9 cellular contexts compared by ENCODE assay signal in genomic region chr1:160768295-160768657, GRCh38. TPM values are rescaled to one million over a fixed set of nuclear protein-coding genes. Genes with fewer than 3 reads are reported as not detected.
A peak's percentile ranks its signal among the peaks of the same experiment; 100 is the strongest.
DNase-seq lines count a peak whose midpoint lies in the region; ATAC-seq and TF ChIP-seq lines count a peak whose summit lies in the region.
"Had no signal": no experiment of that assay in that cellular context is flagged by ENCODE, and none has a peak within 500 bp of the region (broad histone marks: within the 10 kb centered on the region; RNA-seq: fewer than 3 reads in every experiment).

No MANE protein-coding gene starts in this region.

- H3K4me3 ChIP-seq in KMS-11 (IDR thresholded peaks at IDR 0.05; ENCODE audit: insufficient read depth, low read depth, low read length): peak overlapping the region; percentile 89
- peak overlapping the region; percentile 44 for H3K4me3 ChIP-seq in effector memory CD4-positive, alpha-beta T cell (ENCODE audit: insufficient read depth, low read depth, low read length, poor library complexity, severe bottlenecking)
- H3K4me3 ChIP-seq: SK-N-MC had no signal

- H3K4me3 Mint-ChIP-seq in activated CD4-positive, alpha-beta T cell treated with anti-CD3 and anti-CD28 coated beads for 36 hours: peak overlapping the region; percentile 75
- no peak overlapping the region for H3K4me3 Mint-ChIP-seq in progenitor cell of endocrine pancreas (ENCODE audit: low read depth)

- H4K20me1 ChIP-seq in KMS-11 (ENCODE audit: insufficient read depth): no peaks in the 10 kb centered on the region

- intact Hi-C loops in activated CD4-positive, alpha-beta T cell treated with anti-CD3 and anti-CD28 coated beads for 36 hours (cut with DNase I, micrococcal nuclease): loop anchor here (1.0 to 5.0 kb wide), 5 partner anchors 41 to 224 kb away; no protein-coding TSS in a partner anchor

- peaks cover 44% of the 10 kb centered on the region for H3K4me1 Mint-ChIP-seq in activated CD4-positive, alpha-beta T cell treated with anti-CD3 and anti-CD28 coated beads for 36 hours
- H3K4me1 Mint-ChIP-seq in progenitor cell of endocrine pancreas (ENCODE audit: low read depth): no peaks in the 10 kb centered on the region

- H3K9me3 ChIP-seq in effector memory CD4-positive, alpha-beta T cell (ENCODE audit: control insufficient read depth, low read length): no peaks in the 10 kb centered on the region

- peak overlapping the region; percentile 87 for H2AFZ ChIP-seq in KMS-11 (ENCODE audit: low read depth)

- peak overlapping the region; percentile 50 for H3K4me2 ChIP-seq in KMS-11

- peak overlapping the region; percentile 99 for H3K27ac Mint-ChIP-seq in activated CD4-positive, alpha-beta T cell treated with anti-CD3 and anti-CD28 coated beads for 36 hours
- H3K27ac Mint-ChIP-seq in progenitor cell of endocrine pancreas: no peak overlapping the region

- CTCF ChIA-PET in activated CD4-positive, alpha-beta T cell treated with anti-CD3 and anti-CD28 coated beads for 36 hours (lab: Charles Lee): interaction anchor here (0.7 to 11.4 kb wide), 40 partner anchors 9 to 298 kb away, joined by 3 to 176 read pairs (median 8); partner anchors contain the start of genes CD48, ITLN1, ITLN2 and LY9

- POLR2A ChIA-PET in activated CD4-positive, alpha-beta T cell treated with anti-CD3 and anti-CD28 coated beads for 36 hours (lab: Charles Lee): interaction anchor here (0.9 to 1.8 kb wide), 8 partner anchors 9 to 93 kb away, joined by 3 to 9 read pairs (median 4); no protein-coding TSS in a partner anchor

- TF ChIP-seq CTCF in KMS-11 (conservative IDR thresholded peaks at IDR 0.05; ENCODE audit: low read depth, low read length) (peak; percentile 97), progenitor cell of endocrine pancreas (IDR thresholded peaks at IDR 0.05; ENCODE audit: unreplicated experiment) (peak; percentile 35), omental fat pad (IDR thresholded peaks at IDR 0.05) (no peak)

- H3K27me3 ChIP-seq in KMS-11 (ENCODE audit: insufficient read depth, low read depth): no peaks in the 10 kb centered on the region
- H3K27me3 ChIP-seq in effector memory CD4-positive, alpha-beta T cell (replicated peaks; ENCODE audit: control insufficient read depth, insufficient read depth, low read length, poor library complexity, severe bottlenecking): no peaks in the 10 kb centered on the region

- no peak overlapping the region for H3K27ac ChIP-seq in KMS-11
- H3K27ac ChIP-seq in effector memory CD4-positive, alpha-beta T cell (ENCODE audit: insufficient read depth, low read length, poor library complexity, severe bottlenecking): peak overlapping the region; percentile 62
- H3K27ac ChIP-seq: SK-N-MC had no signal

- H3K4me1 ChIP-seq in KMS-11 (ENCODE audit: low read depth, poor library complexity, severe bottlenecking): peaks cover 21% of the 10 kb centered on the region
- H3K4me1 ChIP-seq in effector memory CD4-positive, alpha-beta T cell (ENCODE audit: control insufficient read depth, insufficient read depth, low read length, poor library complexity, severe bottlenecking): peaks cover 14% of the 10 kb centered on the region

- peak; percentile 50 for DNase-seq in EL
- peak; percentile 93 for DNase-seq in activated CD4-positive, alpha-beta T cell treated with anti-CD3 and anti-CD28 coated beads for 36 hours
- peak; percentile 65 to 71 (median 66) for DNase-seq in effector memory CD4-positive, alpha-beta T cell
- DNase-seq in progenitor cell of endocrine pancreas (ENCODE audit: low spot score, unreplicated experiment): no peak
- DNase-seq in NCI-H128 (lab: John Stamatoyannopoulos, UW; ENCODE audit: unreplicated experiment): no peak
- DNase-seq in omental fat pad (ENCODE audit: low spot score): no peak

- no peaks in the 10 kb centered on the region for H3K36me3 Mint-ChIP-seq in activated CD4-positive, alpha-beta T cell treated with anti-CD3 and anti-CD28 coated beads for 36 hours (ENCODE audit: low read depth)
- H3K36me3 Mint-ChIP-seq in progenitor cell of endocrine pancreas (ENCODE audit: insufficient read depth): no peaks in the 10 kb centered on the region

- H3K36me3 ChIP-seq in KMS-11 (ENCODE audit: insufficient read depth): no peaks in the 10 kb centered on the region
- H3K36me3 ChIP-seq in effector memory CD4-positive, alpha-beta T cell (ENCODE audit: control insufficient read depth, insufficient read depth, low read length): no peaks in the 10 kb centered on the region

- H3K9me3 Mint-ChIP-seq in activated CD4-positive, alpha-beta T cell treated with anti-CD3 and anti-CD28 coated beads for 36 hours (ENCODE audit: low read depth): peaks cover 4% of the 10 kb centered on the region
- H3K9me3 Mint-ChIP-seq in progenitor cell of endocrine pancreas (ENCODE audit: low read depth): peaks cover 2% of the 10 kb centered on the region

- peak overlapping the region; percentile 29; the same call in 1 of the 2 replicates for H3K9ac ChIP-seq in KMS-11

- ATAC-seq in GM21526 (IDR thresholded peaks at IDR 0.05; ENCODE audit: low FRiP score, unreplicated experiment): peak; percentile 75
- ATAC-seq in activated CD4-positive, alpha-beta T cell treated with anti-CD3 and anti-CD28 coated beads for 36 hours: peak; percentile 77
- ATAC-seq in omental fat pad (ENCODE audit: low FRiP score): no peak

- no peaks in the 10 kb centered on the region for H3K79me2 ChIP-seq in KMS-11 (ENCODE audit: insufficient read depth, low read depth)

- H3K27me3 Mint-ChIP-seq in activated CD4-positive, alpha-beta T cell treated with anti-CD3 and anti-CD28 coated beads for 36 hours: no peaks in the 10 kb centered on the region
- H3K27me3 Mint-ChIP-seq in progenitor cell of endocrine pancreas: no peaks in the 10 kb centered on the region

RNA-seq across cellular contexts. Expression of gene LY9, which starts 27.7 kb away (rescaled TPM):
- total RNA-seq in activated CD4-positive, alpha-beta T cell treated with anti-CD3 and anti-CD28 coated beads for 36 hours: 10 to 100 TPM in 1 of 2 experiments, 1 to 10 TPM in 1; 10.0 to 11.0 TPM
- not detected in 2 replicates for total RNA-seq in progenitor cell of endocrine pancreas
- total RNA-seq in omental fat pad: 1 to 10 TPM in 3 of 4 donors, under 1 TPM in 1; 0.95 to 3.2 (median 1.4) TPM

RNA-seq across cellular contexts. Expression of gene SLAMF7, which starts 29.2 kb away (rescaled TPM):
- total RNA-seq in activated CD4-positive, alpha-beta T cell treated with anti-CD3 and anti-CD28 coated beads for 36 hours: 10 to 100 TPM; 35.9 to 40.3 TPM
- total RNA-seq in progenitor cell of endocrine pancreas (not detected in 2 replicates), omental fat pad (1 to 10 TPM; 1.1 to 3.2 (median 1.7) TPM)

RNA-seq across cellular contexts. Expression of gene CD48, which starts 56.7 kb away (rescaled TPM):
- 100 to 1,000 TPM; 180 to 217 TPM for total RNA-seq in activated CD4-positive, alpha-beta T cell treated with anti-CD3 and anti-CD28 coated beads for 36 hours
- not detected in 2 replicates for total RNA-seq in progenitor cell of endocrine pancreas
- 10 to 100 TPM in 1 of 4 donors, 1 to 10 TPM in 3; 5.2 to 21.0 (median 8.0) TPM for total RNA-seq in omental fat pad

Comparison
In these comparisons a context has a peak if more than half of its experiments do, and no peak if none do; other contexts are left out.
1. DNase-seq: peak in EL (single experiment), activated CD4-positive, alpha-beta T cell treated with anti-CD3 and anti-CD28 coated beads for 36 hours (single experiment) and effector memory CD4-positive, alpha-beta T cell (3 of 3); none in progenitor cell of endocrine pancreas (single experiment), NCI-H128 (single experiment) and omental fat pad (single experiment).
2. CTCF ChIP-seq: peak in KMS-11 (single experiment) and progenitor cell of endocrine pancreas (single experiment); none in omental fat pad (0 of 3).
3. RNA of gene SLAMF7, which starts 29.2 kb away (total RNA-seq): 35.9 to 40.3 TPM in activated CD4-positive, alpha-beta T cell treated with anti-CD3 and anti-CD28 coated beads for 36 hours; 1.1 to 3.2 TPM in omental fat pad and not detected in progenitor cell of endocrine pancreas; every median in the first group is over 4 times any median in the second.
4. RNA of gene CD48, which starts 56.7 kb away (total RNA-seq): 180 to 217 TPM in activated CD4-positive, alpha-beta T cell treated with anti-CD3 and anti-CD28 coated beads for 36 hours; 5.2 to 21.0 TPM in omental fat pad and not detected in progenitor cell of endocrine pancreas; every median in the first group is over 4 times any median in the second.